ENCODE assay signal across 15 cellular contexts in genomic region chr17:17929655-17930380, GRCh38. TPM values are rescaled to one million over a fixed set of nuclear protein-coding genes. Genes with fewer than 3 reads are reported as not detected.
A peak's percentile ranks its signal among the peaks of the same experiment; 100 is the strongest.
DNase-seq lines count a peak whose midpoint lies in the region; ATAC-seq and TF ChIP-seq lines count a peak whose summit lies in the region.
"Had no signal": no experiment of that assay in that cellular context is flagged by ENCODE, and none has a peak within 500 bp of the region (broad histone marks: within the 10 kb centered on the region; RNA-seq: fewer than 3 reads in every experiment).

No MANE protein-coding gene starts in this region.

- H3K36me3 ChIP-seq in Caco-2 (ENCODE audit: control insufficient read depth, insufficient read depth, low read length) (no peaks in the 10 kb centered on the region), heart left ventricle (no peaks in the 10 kb centered on the region)
- no peaks in the 10 kb centered on the region for H3K36me3 ChIP-seq in CD4-positive, alpha-beta memory T cell (ENCODE audit: insufficient read depth, low read length)

- H3K4me3 ChIP-seq in Caco-2 (ENCODE audit: low read depth, low read length) (no peak overlapping the region), heart left ventricle (no peak overlapping the region)
- no peak overlapping the region for H3K4me3 ChIP-seq in CD4-positive, alpha-beta memory T cell (ENCODE audit: low read length in 2 of 2)
- H3K4me3 ChIP-seq: skin epidermis had no signal

- H3K4me1 ChIP-seq in Caco-2 (peaks cover 39% of the 10 kb centered on the region), heart left ventricle (peaks cover 3 to 87% (median 47%) of the 10 kb centered on the region in 12 donors)
- H3K4me1 ChIP-seq in CD4-positive, alpha-beta memory T cell (ENCODE audit: insufficient read depth, low read length), result peaks cover 4% of the 10 kb centered on the region

- CTCF ChIA-PET in Caco-2 (lab: Charles Lee), result no interaction called here
- CTCF ChIA-PET in CD4-positive, alpha-beta memory T cell (lab: Charles Lee; ENCODE audit: partially characterized antibody), result interaction anchor here (2.9 kb wide), 1 partner anchor 11 kb away, joined by 10 read pairs; no protein-coding TSS in a partner anchor

- no peak overlapping the region for H3K4me3 Mint-ChIP-seq in Caco-2 (ENCODE audit: unreplicated experiment)
- H3K4me3 Mint-ChIP-seq in T-helper 17 cell, result no peak overlapping the region
- no peak overlapping the region for H3K4me3 Mint-ChIP-seq in CD4-positive, alpha-beta memory T cell
- H3K4me3 Mint-ChIP-seq: activated CD4-positive, alpha-beta T cell treated with anti-CD3 and anti-CD28 coated beads, Interleukin-2, amount 10 ng/mL, durations not matched to agents 7 days and 5 days had no signal

- peak overlapping the region in 11 of 12 donors; percentile 41 to 82 (median 69) for H3K27ac ChIP-seq in heart left ventricle
- H3K27ac ChIP-seq in CD4-positive, alpha-beta memory T cell (ENCODE audit: low read depth, low read length), result no peak overlapping the region

- no peaks in the 10 kb centered on the region for H3K27me3 ChIP-seq in Caco-2 (replicated peaks; ENCODE audit: control insufficient read depth, insufficient read depth, low read length)
- no peaks in the 10 kb centered on the region for H3K27me3 ChIP-seq in heart left ventricle
- H3K27me3 ChIP-seq in CD4-positive, alpha-beta memory T cell (ENCODE audit: insufficient read depth, low read length), result no peaks in the 10 kb centered on the region

- no peaks in the 10 kb centered on the region for H3K27me3 Mint-ChIP-seq in Caco-2 (ENCODE audit: insufficient read depth, unreplicated experiment)
- no peaks in the 10 kb centered on the region for H3K27me3 Mint-ChIP-seq in T-helper 17 cell
- no peaks in the 10 kb centered on the region for H3K27me3 Mint-ChIP-seq in CD4-positive, alpha-beta memory T cell
- H3K27me3 Mint-ChIP-seq: activated CD4-positive, alpha-beta T cell treated with anti-CD3 and anti-CD28 coated beads, Interleukin-2, amount 10 ng/mL, durations not matched to agents 7 days and 5 days had no signal

- H3K36me3 Mint-ChIP-seq in Caco-2 (ENCODE audit: insufficient read depth, unreplicated experiment) (no peaks in the 10 kb centered on the region), T-helper 17 cell (ENCODE audit: low read depth) (peaks cover 4% of the 10 kb centered on the region)
- H3K36me3 Mint-ChIP-seq in CD4-positive, alpha-beta memory T cell, result no peaks in the 10 kb centered on the region

- H3K27ac Mint-ChIP-seq in Caco-2 (ENCODE audit: unreplicated experiment), result peak overlapping the region; percentile 16
- H3K27ac Mint-ChIP-seq in T-helper 17 cell, result peak overlapping the region; percentile 85
- H3K27ac Mint-ChIP-seq in CD4-positive, alpha-beta memory T cell, result peak overlapping the region in 2 of 7 donors; percentile 58 to 64
- H3K27ac Mint-ChIP-seq: activated T-helper 2 cell treated with anti-CD3 and anti-CD28 coated beads, Interferon-gamma antibody, Interleukin-2, Interleukin-4, amounts not matched to agents 10 μg/mL and 5 μg/mL and 100 μg/mL, durations not matched to agents 14 hours and 24 hours and 36 hours had no signal

- BruUV-seq in Caco-2 (replicated peaks; lab: Mats Ljungman, UMichigan), result no TSS peak

- DNase-seq in Caco-2, result peak in 1 of 2 experiments; percentile 3
- no peak for DNase-seq in T-helper 17 cell
- DNase-seq in heart left ventricle, result no peak
- DNase-seq in posterior vena cava (ENCODE audit: low spot score), result peak; percentile 23
- no peak for DNase-seq in dermis blood vessel endothelial cell
- no peak for DNase-seq in GM19240 (ENCODE audit: insufficient read length, low spot score)
- DNase-seq in CD4-positive, alpha-beta memory T cell, result no peak
- no peak for DNase-seq in activated CD4-positive, CD25-positive, alpha-beta regulatory T cell treated with anti-CD3 and anti-CD28 coated beads, Interleukin-2, amount 50 U/mL, for 72 hours
- DNase-seq: activated CD4-positive, alpha-beta T cell treated with anti-CD3 and anti-CD28 coated beads, Interleukin-2, amount 10 ng/mL, durations not matched to agents 7 days and 5 days; effector CD8-positive, alpha-beta T cell; NCI-H345; PC-3; T-helper 2 cell had no signal

- no peak for TF ChIP-seq CTCF in Caco-2 (IDR thresholded peaks at IDR 0.05; ENCODE audit: insufficient read depth in 1 of 2, low read depth in 1 of 2, low read length in 1 of 2, severe bottlenecking in 1 of 2, unreplicated experiment in 1 of 2)
- no peak for TF ChIP-seq CTCF in heart left ventricle (IDR thresholded peaks at IDR 0.05)

- intact Hi-C loops in Caco-2 (cut with micrococcal nuclease; ENCODE audit: unreplicated experiment), result no loop called here
- intact Hi-C loops in heart left ventricle (cut with DNase I), result loop anchor here in 7 of 10 donors (5.0 to 10.0 kb wide), 6 partner anchors 32 to 255 kb away; partner anchors contain the start of genes ATPAF2 (in 2 of the 7), GID4 (in 2 of the 7), DRC3 (in 1 of the 7) and TOM1L2 (in 1 of the 7)
- intact Hi-C loops in posterior vena cava (cut with DNase I), result no loop called here
- intact Hi-C loops in CD4-positive, alpha-beta memory T cell (cut with micrococcal nuclease), result no loop called here

- no peak for ATAC-seq in T-helper 17 cell
- peak in 2 of 4 donors; percentile 27 to 46 for ATAC-seq in heart left ventricle
- ATAC-seq: PC-3 had no signal

- WGBS in heart left ventricle, 4 donors, result 38 to 52% (median 43%) methylated on average over 2 of the region's 2 CpGs

- H3K9me3 Mint-ChIP-seq in Caco-2 (ENCODE audit: unreplicated experiment), result no peaks in the 10 kb centered on the region
- H3K9me3 Mint-ChIP-seq in CD4-positive, alpha-beta memory T cell, result no peaks in the 10 kb centered on the region
- H3K9me3 Mint-ChIP-seq: activated CD4-positive, alpha-beta T cell treated with anti-CD3 and anti-CD28 coated beads, Interleukin-2, amount 10 ng/mL, durations not matched to agents 7 days and 5 days; activated T-helper 2 cell treated with anti-CD3 and anti-CD28 coated beads, Interferon-gamma antibody, Interleukin-2, Interleukin-4, amounts not matched to agents 10 μg/mL and 5 μg/mL and 100 μg/mL, durations not matched to agents 14 hours and 24 hours and 36 hours had no signal

- H3K4me1 Mint-ChIP-seq in Caco-2 (ENCODE audit: low read depth, unreplicated experiment), result peaks cover 21% of the 10 kb centered on the region
- H3K4me1 Mint-ChIP-seq in T-helper 17 cell, result peaks cover 21% of the 10 kb centered on the region
- H3K4me1 Mint-ChIP-seq in CD4-positive, alpha-beta memory T cell, result peaks cover 7 to 25% (median 14%) of the 10 kb centered on the region in 4 donors

- H3K9me3 ChIP-seq in Caco-2 (no peaks in the 10 kb centered on the region), T-helper 17 cell (ENCODE audit: control insufficient read depth, low read length, poor library complexity, severe bottlenecking) (no peaks in the 10 kb centered on the region), heart left ventricle (no peaks in the 10 kb centered on the region)
- no peaks in the 10 kb centered on the region for H3K9me3 ChIP-seq in CD4-positive, alpha-beta memory T cell (ENCODE audit: control insufficient read depth in 1 of 2, low read length in 2 of 2)

- POLR2A ChIA-PET in Caco-2 (lab: Charles Lee), result no interaction called here
- POLR2A ChIA-PET in CD4-positive, alpha-beta memory T cell (lab: Charles Lee; ENCODE audit: partially characterized antibody), result no interaction called here

- TF ChIP-seq POLR2A in heart left ventricle (IDR thresholded peaks at IDR 0.05), result no peak

RNA-seq across cellular contexts. Expression of gene TOM1L2, which starts 42.4 kb away (rescaled TPM):
- total RNA-seq in Caco-2 (2022), result 35.5 and 43.3 TPM in 2 replicates
- total RNA-seq in T-helper 17 cell, result 10 to 100 TPM; 42.2 to 44.2 TPM
- 100 to 1,000 TPM; 210 to 345 (median 247) TPM for total RNA-seq in heart left ventricle
- polyA plus RNA-seq in heart left ventricle, result 100 to 1,000 TPM; 122 to 129 TPM
- 10 to 100 TPM; 55.2 to 60.8 TPM for total RNA-seq in posterior vena cava
- total RNA-seq in dermis blood vessel endothelial cell, result 21.6 and 30.0 TPM in 2 replicates
- 10 to 100 TPM; 59.4 to 63.1 TPM for total RNA-seq in CD4-positive, alpha-beta memory T cell
- 10 to 100 TPM in 1 of 2 donors, 1 to 10 TPM in 1; 1.6 to 12.0 TPM for polyA plus RNA-seq in CD4-positive, alpha-beta memory T cell

RNA-seq across cellular contexts. Expression of gene DRC3, which starts 42.8 kb away (rescaled TPM):
- 1.6 and 2.1 TPM in 2 replicates for total RNA-seq in Caco-2 (2022)
- not detected for total RNA-seq in T-helper 17 cell
- total RNA-seq in heart left ventricle, result 1 to 10 TPM in 4 of 9 donors, under 1 TPM in 5; 0.42 to 3.7 (median 1.00) TPM
- 1 to 10 TPM in 1 of 2 donors, under 1 TPM in 1; 0.57 to 1.2 TPM for polyA plus RNA-seq in heart left ventricle
- 1 to 10 TPM; 1.1 to 2.4 TPM for total RNA-seq in posterior vena cava
- 1.5 and 2.5 TPM in 2 replicates for total RNA-seq in dermis blood vessel endothelial cell
- total RNA-seq in CD4-positive, alpha-beta memory T cell, result under 1 TPM; 0.64 to 0.67 TPM
- polyA plus RNA-seq in CD4-positive, alpha-beta memory T cell, result under 1 TPM in 1 of 2 donors, not detected in 1; 0.24 TPM
- total RNA-seq: activated T-helper 2 cell treated with anti-CD3 and anti-CD28 coated beads, Interferon-gamma antibody, Interleukin-2, Interleukin-4, amounts not matched to agents 10 μg/mL and 5 μg/mL and 100 μg/mL, durations not matched to agents 14 hours and 24 hours and 36 hours had no signal

Comparison
In these comparisons a context has a peak if more than half of its experiments do, and no peak if none do; other contexts are left out.
1. intact Hi-C loops: an anchor here in heart left ventricle (5.0 to 10.0 kb wide); none called in Caco-2, posterior vena cava and CD4-positive, alpha-beta memory T cell.